8 cellular contexts compared by ENCODE assay signal in genomic region chr7:131546583-131547111, GRCh38. TPM values are rescaled to one million over a fixed set of nuclear protein-coding genes. Genes with fewer than 3 reads are reported as not detected.
DNase-seq lines count a peak whose midpoint lies in the region; ATAC-seq and TF ChIP-seq lines count a peak whose summit lies in the region.
"Had no signal": no experiment of that assay in that cellular context is flagged by ENCODE, and none has a peak within 500 bp of the region (broad histone marks: within the 10 kb centered on the region; RNA-seq: fewer than 3 reads in every experiment).

No MANE protein-coding gene starts in this region.

- DNase-seq in GM10266 (ENCODE audit: extremely low spot score) (peak; percentile 67), NAMALWA (ENCODE audit: low spot score) (peak; percentile 89), iPS DF 19.7 (ENCODE audit: low read depth, low spot score) (peak; percentile 75), testis (peak; percentile 58)
- DNase-seq in activated T-cell treated with anti-CD3 and anti-CD28 coated beads, Interleukin-2, amount 50 U/mL, for 48 hours = peak; percentile 72 to 75

- H3K4me1 ChIP-seq in testis = no peaks in the 10 kb centered on the region

- no peaks in the 10 kb centered on the region for H3K27me3 ChIP-seq in testis

- no peak overlapping the region for H3K27ac ChIP-seq in testis

- H3K9me3 ChIP-seq in testis = no peaks in the 10 kb centered on the region

- no peak for ATAC-seq in GM18858 (IDR thresholded peaks at IDR 0.05; ENCODE audit: unreplicated experiment)
- no peak for ATAC-seq in GM21447 (IDR thresholded peaks at IDR 0.05; ENCODE audit: unreplicated experiment)

- TF ChIP-seq CTCF in GM10266 (IDR thresholded peaks at IDR 0.05; ENCODE audit: control insufficient read depth, insufficient read depth, low read depth, missing control alignments) = peak; percentile 73
- TF ChIP-seq CTCF in testis (IDR thresholded peaks at IDR 0.05) = peak; percentile 20 to 59 (median 55)

- no peaks in the 10 kb centered on the region for H3K36me3 ChIP-seq in testis (ENCODE audit: low read depth, missing control alignments)

- no peak for TF ChIP-seq POLR2A in testis (IDR thresholded peaks at IDR 0.05)

- WGBS in testis, 2 donors = 76 to 78% methylated on average over 10 to 12 of the region's 12 CpGs

- H3K4me3 ChIP-seq in testis = no peak overlapping the region
- H3K4me3 ChIP-seq: skin epidermis had no signal

- intact Hi-C loops in testis (cut with DNase I; ENCODE audit: low total_unique reads) = loop anchor here (10.0 kb wide), 1 partner anchor 108 kb away; no protein-coding TSS in a partner anchor

RNA-seq across cellular contexts. Expression of gene PODXL, which starts 9.8 kb away (rescaled TPM):
- total RNA-seq in testis = 10 to 100 TPM; 15.4 to 19.4 TPM
- polyA plus RNA-seq in testis (ENCODE audit: insufficient read depth, low read depth, low replicate concordance) = 27.3 TPM
